Comparison of ENCODE assay signal across 16 cellular contexts in the genomic region with DNA sequence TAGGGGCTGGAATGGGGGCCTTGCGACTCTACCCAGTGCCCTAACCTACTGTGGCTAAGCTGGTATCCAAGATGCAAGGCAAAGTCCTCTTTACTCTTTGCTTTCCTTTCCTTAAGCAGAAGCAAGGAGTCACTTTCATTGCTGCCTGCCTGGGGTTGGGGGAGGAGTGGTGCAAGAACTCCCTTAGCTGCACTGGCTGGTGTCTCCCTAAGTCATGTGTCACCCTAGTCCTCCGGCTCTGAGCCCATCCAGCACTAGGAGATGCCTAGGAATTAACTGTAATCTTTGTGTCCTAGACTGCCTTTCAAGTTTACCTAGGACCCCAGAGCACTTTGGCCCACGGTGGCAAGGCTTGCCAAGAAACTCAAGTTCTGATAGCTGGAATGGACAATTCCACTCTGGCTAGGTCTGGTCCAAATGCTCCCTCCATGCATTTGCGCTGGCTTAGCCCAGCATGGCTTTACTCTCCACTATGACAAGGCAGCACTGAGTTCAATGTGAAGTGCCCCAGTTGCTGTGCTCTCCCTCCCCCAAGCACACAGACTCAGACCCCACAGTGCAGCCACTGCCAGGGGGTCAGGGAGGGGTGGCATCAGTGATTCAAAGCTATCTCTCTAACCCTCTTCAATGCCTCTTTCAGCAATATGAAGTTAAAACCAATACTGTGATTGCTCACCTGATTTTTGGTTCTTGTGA. TPM values are rescaled to one million over a fixed set of nuclear protein-coding genes. Genes with fewer than 3 reads are reported as not detected.
"Had no signal": no experiment of that assay in that cellular context is flagged by ENCODE, and none has a peak within 500 bp of the region (broad histone marks: within the 10 kb centered on the region; RNA-seq: fewer than 3 reads in every experiment).

No MANE protein-coding gene starts in this region.

- H3K27me3 ChIP-seq: body of pancreas, ovary, transverse colon had no signal

- H3K4me3 ChIP-seq: body of pancreas, ovary, transverse colon had no signal

- DNase-seq: activated CD4-positive, alpha-beta T cell treated with anti-CD3 and anti-CD28 coated beads, Interleukin-2, amount 50 U/mL, for 1 hour; activated naive CD8-positive, alpha-beta T cell treated with anti-CD3 and anti-CD28 coated beads for 36 hours; amygdala; body of pancreas; cortex of kidney; effector CD8-positive, alpha-beta T cell; foreskin fibroblast; kidney glomerular epithelial cell; naive thymus-derived CD4-positive, alpha-beta T cell; ovary; stimulated activated CD4-positive, alpha-beta T cell treated with anti-CD3 and anti-CD28 coated beads, Interleukin-4, amount 100 ng/mL, for 4 hours; stimulated activated naive CD8-positive, alpha-beta T cell treated with anti-CD3 and anti-CD28 coated beads, Interleukin-15, Interleukin-2, amounts not matched to agents 100 U/mL and 50 U/mL, for 24 hours; transverse colon had no signal

- H3K9me3 ChIP-seq: body of pancreas, ovary had no signal

- ATAC-seq: activated CD4-positive, CD25-positive, alpha-beta regulatory T cell treated with anti-CD3 and anti-CD28 coated beads, Interleukin-2, amount 50 U/mL, for 24 hours; body of pancreas; naive thymus-derived CD4-positive, alpha-beta T cell; stimulated activated naive CD8-positive, alpha-beta T cell treated with anti-CD3 and anti-CD28 coated beads, Interleukin-15, Interleukin-2, amounts not matched to agents 100 U/mL and 50 U/mL, for 24 hours had no signal

- H3K27ac ChIP-seq: body of pancreas, ovary, transverse colon had no signal

- H3K36me3 ChIP-seq: ovary had no signal

RNA-seq across cellular contexts. Expression of a gene that starts 58.7 kb away (rescaled TPM):
- total RNA-seq: endothelial cell of umbilical vein, lung microvascular endothelial cell had no signal
- polyA plus RNA-seq: endothelial cell of umbilical vein had no signal
